In genomic region chr17:67421869-67422273, GRCh38 we compare ENCODE assay signal across 8 cellular contexts. TPM values are rescaled to one million over a fixed set of nuclear protein-coding genes. Genes with fewer than 3 reads are reported as not detected.
A peak's percentile ranks its signal among the peaks of the same experiment; 100 is the strongest.
DNase-seq lines count a peak whose midpoint lies in the region; ATAC-seq lines count a peak whose summit lies in the region.

No MANE protein-coding gene starts in this region.

- DNase-seq in Daoy (ENCODE audit: low read depth) (peak; percentile 95), MV-4-11 (lab: John Stamatoyannopoulos, UW) (peak; percentile 69), left cardiac atrium (no peak), HuH-7 (ENCODE audit: low spot score) (no peak), amygdala (lab: John Stamatoyannopoulos, UW) (no peak)
- peak; percentile 68 to 70 for DNase-seq in activated T-cell treated with anti-CD3 and anti-CD28 coated beads, Interleukin-2, amount 50 U/mL, for 72 hours
- DNase-seq in stimulated activated CD8-positive, alpha-beta memory T cell treated with anti-CD3 and anti-CD28 coated beads, Interleukin-12 subunit alpha, Interleukin-12 subunit beta, amount 100 ng/mL, for 4 hours (ENCODE audit: low read depth), result peak; percentile 30

- peaks cover 5 to 10% of the 10 kb centered on the region in 2 donors for H3K36me3 Mint-ChIP-seq in activated T-cell treated with anti-CD3 and anti-CD28 coated beads, Interleukin-2, amount 50 U/mL, for 72 hours (ENCODE audit: insufficient read depth in 2 of 2)

- peaks cover 74% of the 10 kb centered on the region for H3K4me1 Mint-ChIP-seq in activated T-cell treated with anti-CD3 and anti-CD28 coated beads, Interleukin-2, amount 50 U/mL, for 72 hours (ENCODE audit: low read depth)

- H3K9me3 Mint-ChIP-seq in activated T-cell treated with anti-CD3 and anti-CD28 coated beads, Interleukin-2, amount 50 U/mL, for 72 hours, result no peaks in the 10 kb centered on the region

- peak; percentile 95 to 96 for ATAC-seq in activated T-cell treated with anti-CD3 and anti-CD28 coated beads, Interleukin-2, amount 50 U/mL, for 72 hours (replicated peaks in 1 of 2)
- ATAC-seq in left cardiac atrium (peak; percentile 83 to 86), GM19452 (IDR thresholded peaks at IDR 0.05; ENCODE audit: unreplicated experiment) (no peak)

- H3K27me3 Mint-ChIP-seq in activated T-cell treated with anti-CD3 and anti-CD28 coated beads, Interleukin-2, amount 50 U/mL, for 72 hours (ENCODE audit: low read depth), result no peaks in the 10 kb centered on the region

- intact Hi-C loops in left cardiac atrium (cut with DNase I), result no loop called here

- H3K4me3 Mint-ChIP-seq in activated T-cell treated with anti-CD3 and anti-CD28 coated beads, Interleukin-2, amount 50 U/mL, for 72 hours, result peak overlapping the region; percentile 61 to 70

- peak overlapping the region; percentile 99 for H3K27ac Mint-ChIP-seq in activated T-cell treated with anti-CD3 and anti-CD28 coated beads, Interleukin-2, amount 50 U/mL, for 72 hours

RNA-seq across cellular contexts. Expression of gene PITPNC1, which starts 44.8 kb away (rescaled TPM):
- total RNA-seq in Daoy (2014; rRNA removed; shearing (Covaris generic)), result 6.9 and 8.4 TPM in 2 replicates
- total RNA-seq in activated T-cell treated with anti-CD3 and anti-CD28 coated beads, Interleukin-2, amount 50 U/mL, for 72 hours, result 100 to 1,000 TPM in 1 of 2 donors, 10 to 100 TPM in 1; 79.5 to 109 TPM
- 10 to 100 TPM; 26.2 to 33.7 TPM for total RNA-seq in left cardiac atrium

RNA-seq across cellular contexts. Expression of gene PSMD12, which starts 55.5 kb away (rescaled TPM):
- 77.3 and 78.0 TPM in 2 replicates for total RNA-seq in Daoy (2014; rRNA removed; shearing (Covaris generic))
- 10 to 100 TPM; 60.3 to 75.2 TPM for total RNA-seq in activated T-cell treated with anti-CD3 and anti-CD28 coated beads, Interleukin-2, amount 50 U/mL, for 72 hours
- 10 to 100 TPM; 40.9 to 58.6 TPM for total RNA-seq in left cardiac atrium

Comparison
In these comparisons a context has a peak if more than half of its experiments do, and no peak if none do; other contexts are left out.
1. DNase-seq: peak in Daoy (single experiment), MV-4-11 (single experiment), activated T-cell treated with anti-CD3 and anti-CD28 coated beads, Interleukin-2, amount 50 U/mL, for 72 hours (2 of 2) and stimulated activated CD8-positive, alpha-beta memory T cell treated with anti-CD3 and anti-CD28 coated beads, Interleukin-12 subunit alpha, Interleukin-12 subunit beta, amount 100 ng/mL, for 4 hours (single experiment); none in left cardiac atrium (single experiment), HuH-7 (single experiment) and amygdala (0 of 56).